Comparison of ENCODE assay signal across 22 cellular contexts in genomic region chr11:1563697-1564534, GRCh38. TPM values are rescaled to one million over a fixed set of nuclear protein-coding genes. Genes with fewer than 3 reads are reported as not detected.
DNase-seq lines count a peak whose midpoint lies in the region; ATAC-seq, FAIRE-seq and TF ChIP-seq lines count a peak whose summit lies in the region.
"Had no signal": no experiment of that assay in that cellular context is flagged by ENCODE, and none has a peak within 500 bp of the region (broad histone marks: within the 10 kb centered on the region; RNA-seq: fewer than 3 reads in every experiment).

No MANE protein-coding gene starts in this region.

- intact Hi-C loops in sigmoid colon (cut with DNase I), result no loop called here

- WGBS in sigmoid colon, 2 donors, result 81 to 83% methylated on average over 29 of the region's 29 CpGs

- no peak for FAIRE-seq in GM12892 (lab: Jason Lieb, UNC)

- peak overlapping the region in 3 of 4 donors; percentile 60 to 99 (median 85) for H3K27ac ChIP-seq in sigmoid colon
- H3K27ac ChIP-seq in coronary artery, result peak overlapping the region in 1 of 2 donors; percentile 69
- H3K27ac ChIP-seq: brain microvascular endothelial cell, C4-2B had no signal

- no peaks in the 10 kb centered on the region for H3K4me1 ChIP-seq in endocrine pancreas (ENCODE audit: control insufficient read depth, insufficient read depth, low read length)
- H3K4me1 ChIP-seq in sigmoid colon, result peaks cover 0 to 77% (median 58%) of the 10 kb centered on the region in 4 donors

- TF ChIP-seq CTCF in sigmoid colon (IDR thresholded peaks at IDR 0.05), result no peak
- TF ChIP-seq CTCF in coronary artery (IDR thresholded peaks at IDR 0.05), result no peak

- peaks cover 8% of the 10 kb centered on the region for H3K36me3 ChIP-seq in endocrine pancreas (ENCODE audit: control insufficient read depth, insufficient read depth, low read length)
- H3K36me3 ChIP-seq in sigmoid colon, result peaks cover 0 to 21% (median 9%) of the 10 kb centered on the region in 4 donors
- H3K36me3 ChIP-seq: brain microvascular endothelial cell had no signal

- H3K9me3 ChIP-seq in endocrine pancreas (ENCODE audit: control insufficient read depth, low read length), result no peaks in the 10 kb centered on the region
- no peaks in the 10 kb centered on the region for H3K9me3 ChIP-seq in sigmoid colon
- H3K9me3 ChIP-seq: MG63 had no signal

- DNase-seq in GM12892 (ENCODE audit: insufficient read length), result peak; percentile 26
- peak; percentile 40 to 86 for DNase-seq in NCI-H524 (lab: John Stamatoyannopoulos, UW)
- no peak for DNase-seq in sigmoid colon
- DNase-seq in coronary artery (ENCODE audit: low spot score), result no peak
- DNase-seq in NOMO-1 (lab: John Stamatoyannopoulos, UW; ENCODE audit: unreplicated experiment in 2 of 2), result no peak
- DNase-seq: activated CD4-positive, alpha-beta T cell treated with anti-CD3 and anti-CD28 coated beads for 4 hours; activated CD8-positive, alpha-beta memory T cell treated with anti-CD3 and anti-CD28 coated beads, Interleukin-2, amount 50 U/mL, for 48 hours; activated naive CD4-positive, alpha-beta T cell treated with anti-CD3 and anti-CD28 coated beads, Interleukin-2, amount 10 ng/mL, durations not matched to agents 7 days and 5 days; DMS79 treated with DMSO at 0.1 percent for 48 hours; GOT3; naive B cell; NCI-H2081 treated with DMSO at 0.1 percent for 48 hours; stimulated activated CD4-positive, alpha-beta T cell treated with anti-CD3 and anti-CD28 coated beads, Interleukin-15, amount 100 ng/mL, for 24 hours had no signal

- no peak overlapping the region for H3K4me3 ChIP-seq in endocrine pancreas (ENCODE audit: control insufficient read depth, insufficient read depth, low read length)
- peak overlapping the region in 1 of 4 donors; percentile 13 for H3K4me3 ChIP-seq in sigmoid colon
- H3K4me3 ChIP-seq in coronary artery, result no peak overlapping the region
- H3K4me3 ChIP-seq: MG63 had no signal

- peak overlapping the region; percentile 34 for H3K9ac ChIP-seq in endocrine pancreas (ENCODE audit: control insufficient read depth, insufficient read depth, low read length)

- ATAC-seq in GM21529 (IDR thresholded peaks at IDR 0.05; ENCODE audit: unreplicated experiment), result no peak

- no peak for TF ChIP-seq POLR2A in GM12892 (IDR thresholded peaks at IDR 0.05; ENCODE audit: low read depth, low read length)
- no peak for TF ChIP-seq POLR2A in sigmoid colon (IDR thresholded peaks at IDR 0.05)

- no peak for TF ChIP-seq EP300 in sigmoid colon (IDR thresholded peaks at IDR 0.05)

- H3K27me3 ChIP-seq in endocrine pancreas (ENCODE audit: control insufficient read depth, insufficient read depth, low read length) (no peaks in the 10 kb centered on the region), sigmoid colon (no peaks in the 10 kb centered on the region)
- H3K27me3 ChIP-seq: brain microvascular endothelial cell, MG63 had no signal

RNA-seq across cellular contexts. Expression of gene DUSP8, which starts 8.2 kb away (rescaled TPM):
- polyA plus RNA-seq in GM12892 (2012; ENCODE audit: missing spikeins), result 0.17 TPM
- total RNA-seq in sigmoid colon, result 1 to 10 TPM in 3 of 4 donors, under 1 TPM in 1; 0.66 to 4.4 (median 2.1) TPM
- 10 to 100 TPM in 1 of 3 donors, 1 to 10 TPM in 2; 6.6 to 12.7 (median 7.0) TPM for polyA plus RNA-seq in sigmoid colon

RNA-seq across cellular contexts. Expression of gene KRTAP5-1, which starts 21.2 kb away (rescaled TPM):
- polyA plus RNA-seq in GM12892 (2012; ENCODE audit: missing spikeins), result not detected
- not detected for total RNA-seq in sigmoid colon
- not detected for polyA plus RNA-seq in sigmoid colon
- total RNA-seq: endodermal cell; pulmonary artery endothelial cell; subcutaneous adipose tissue; T-helper 1 cell treated with Interleukin-12 subunit alpha and Interleukin-12 subunit beta and Interleukin-4 antibody, amounts not matched to agents 30 ng/mL and 1 ng/mL, for 36 hours had no signal

RNA-seq across cellular contexts. Expression of gene KRTAP5-2, which starts 34.2 kb away (rescaled TPM):
- not detected for polyA plus RNA-seq in GM12892 (2012; ENCODE audit: missing spikeins)
- not detected for total RNA-seq in sigmoid colon
- under 1 TPM in 1 of 3 donors, not detected in 2; 0.29 TPM for polyA plus RNA-seq in sigmoid colon
- total RNA-seq: endodermal cell; pulmonary artery endothelial cell; subcutaneous adipose tissue; T-helper 1 cell treated with Interleukin-12 subunit alpha and Interleukin-12 subunit beta and Interleukin-4 antibody, amounts not matched to agents 30 ng/mL and 1 ng/mL, for 36 hours had no signal

RNA-seq across cellular contexts. Expression of gene KRTAP5-3, which starts 44.3 kb away (rescaled TPM):
- polyA plus RNA-seq in GM12892 (2012; ENCODE audit: missing spikeins), result not detected
- total RNA-seq in sigmoid colon, result not detected
- not detected for polyA plus RNA-seq in sigmoid colon
- total RNA-seq: endodermal cell; pulmonary artery endothelial cell; subcutaneous adipose tissue; T-helper 1 cell treated with Interleukin-12 subunit alpha and Interleukin-12 subunit beta and Interleukin-4 antibody, amounts not matched to agents 30 ng/mL and 1 ng/mL, for 36 hours had no signal

RNA-seq across cellular contexts. Expression of gene KRTAP5-4, which starts 58.0 kb away (rescaled TPM):
- not detected for polyA plus RNA-seq in GM12892 (2012; ENCODE audit: missing spikeins)
- total RNA-seq in sigmoid colon, result not detected
- not detected for polyA plus RNA-seq in sigmoid colon
- total RNA-seq: endodermal cell; pulmonary artery endothelial cell; subcutaneous adipose tissue; T-helper 1 cell treated with Interleukin-12 subunit alpha and Interleukin-12 subunit beta and Interleukin-4 antibody, amounts not matched to agents 30 ng/mL and 1 ng/mL, for 36 hours had no signal

Comparison
In these comparisons a context has a peak if more than half of its experiments do, and no peak if none do; other contexts are left out.
1. DNase-seq: peak in GM12892 (single experiment) and NCI-H524 (2 of 2); none in sigmoid colon (single experiment), coronary artery (single experiment) and NOMO-1 (0 of 2).